Comparison of ENCODE assay signal across 9 cellular contexts in the genomic region with DNA sequence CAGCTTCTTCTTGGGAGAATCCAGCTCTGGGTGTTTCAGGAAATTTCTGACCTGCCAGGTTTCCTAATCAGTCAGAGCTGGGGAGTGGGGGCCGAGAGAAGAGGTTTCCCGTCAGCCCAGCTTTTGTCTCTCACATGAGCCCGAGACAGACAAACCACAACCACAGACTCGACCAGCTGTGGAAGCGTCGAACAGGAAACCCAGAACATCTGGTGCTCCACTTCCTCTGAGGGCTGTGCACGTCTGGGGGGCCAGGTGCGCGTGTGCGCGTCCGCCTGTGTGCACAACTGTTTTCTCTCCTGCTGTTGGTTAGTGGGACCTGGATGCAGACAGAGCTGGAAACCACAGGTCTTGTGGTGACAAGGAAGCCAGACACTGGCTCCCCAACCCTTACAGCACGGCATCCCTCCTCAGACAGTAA.
DNase-seq lines count a peak whose midpoint lies in the region; ATAC-seq, FAIRE-seq and TF ChIP-seq lines count a peak whose summit lies in the region.
"Had no signal": no experiment of that assay in that cellular context is flagged by ENCODE, and none has a peak within 500 bp of the region (broad histone marks: within the 10 kb centered on the region; RNA-seq: fewer than 3 reads in every experiment).

No MANE protein-coding gene starts in this region.

- no peaks in the 10 kb centered on the region for H3K36me3 ChIP-seq in small intestine (ENCODE audit: control insufficient read depth in 2 of 2, insufficient read depth in 2 of 2, low read length in 2 of 2)

- WGBS in small intestine, 3 donors: 43 to 79% (median 64%) methylated on average over 13 of the region's 13 CpGs

- peaks cover 0 to 5% of the 10 kb centered on the region in 2 donors for H3K4me1 ChIP-seq in small intestine (ENCODE audit: control insufficient read depth in 2 of 2, insufficient read depth in 1 of 2, low read depth in 1 of 2, low read length in 1 of 2)

- DNase-seq in GM12864 (ENCODE audit: low read depth) (peak; percentile 96), NCI-H2171 treated with DMSO at 0.1 percent for 48 hours (lab: John Stamatoyannopoulos, UW) (peak; percentile 69), activated T-cell treated with anti-CD3 and anti-CD28 coated beads for 48 hours (ENCODE audit: low read depth) (peak; percentile 56), small intestine (peak; percentile 66), DMS153 treated with DMSO at 0.1 percent for 48 hours (lab: John Stamatoyannopoulos, UW; ENCODE audit: unreplicated experiment) (no peak), NCI-H2029 (lab: John Stamatoyannopoulos, UW) (no peak), retina (no peak)

- H3K9me3 ChIP-seq in small intestine (ENCODE audit: control insufficient read depth, low read depth): no peaks in the 10 kb centered on the region

- peak overlapping the region; percentile 10 for H3K4me3 ChIP-seq in GM12864 (ENCODE audit: low read depth, low read length)
- no peak overlapping the region for H3K4me3 ChIP-seq in small intestine (ENCODE audit: low read depth in 1 of 2, low read length in 2 of 2)

- TF ChIP-seq CTCF in GM12864 (IDR thresholded peaks at IDR 0.05; ENCODE audit: low read depth, low read length, missing control alignments): no peak

- ATAC-seq in HG02571 (IDR thresholded peaks at IDR 0.05; ENCODE audit: unreplicated experiment): peak; percentile 51

- H3K27ac ChIP-seq in small intestine (ENCODE audit: low read depth in 1 of 2, low read length in 1 of 2): peak overlapping the region in 1 of 2 donors; percentile 11

- FAIRE-seq in small intestine (lab: Jason Lieb, UNC): no peak
- FAIRE-seq: endometrium had no signal

- no peaks in the 10 kb centered on the region for H3K27me3 ChIP-seq in small intestine (ENCODE audit: control insufficient read depth in 2 of 2, insufficient read depth in 2 of 2, low read length in 2 of 2)

Comparison
In these comparisons a context has a peak if more than half of its experiments do, and no peak if none do; other contexts are left out.
1. DNase-seq: peak in GM12864 (single experiment), NCI-H2171 treated with DMSO at 0.1 percent for 48 hours (single experiment), activated T-cell treated with anti-CD3 and anti-CD28 coated beads for 48 hours (single experiment) and small intestine (single experiment); none in DMS153 treated with DMSO at 0.1 percent for 48 hours (single experiment), NCI-H2029 (single experiment) and retina (single experiment).